In genomic region chr7:157881062-157881771, GRCh38 we compare ENCODE assay signal across 17 cellular contexts.
DNase-seq lines count a peak whose midpoint lies in the region; ATAC-seq lines count a peak whose summit lies in the region.
"Had no signal": no experiment of that assay in that cellular context is flagged by ENCODE, and none has a peak within 500 bp of the region (broad histone marks: within the 10 kb centered on the region; RNA-seq: fewer than 3 reads in every experiment).

No MANE protein-coding gene starts in this region.

- no peaks in the 10 kb centered on the region for H3K4me1 Mint-ChIP-seq in activated naive CD4-positive, alpha-beta T cell treated with anti-CD3 and anti-CD28 coated beads for 36 hours (ENCODE audit: low read depth)
- H3K4me1 Mint-ChIP-seq in stimulated activated memory B cell treated with anti-CD40 and anti-IgM and Interleukin-4, amounts not matched to agents 10 μg/mL and 1 μg/mL and 100 μg/mL, for 72 hours, result no peaks in the 10 kb centered on the region

- H3K9me3 Mint-ChIP-seq in activated naive CD4-positive, alpha-beta T cell treated with anti-CD3 and anti-CD28 coated beads for 36 hours, result peaks cover 14% of the 10 kb centered on the region
- peaks cover 6 to 8% of the 10 kb centered on the region in 2 donors for H3K9me3 Mint-ChIP-seq in activated naive CD4-positive, alpha-beta T cell treated with anti-CD3 and anti-CD28 coated beads, Interleukin-2, amount 50 U/mL, for 72 hours
- peaks cover 10% of the 10 kb centered on the region for H3K9me3 Mint-ChIP-seq in stimulated activated memory B cell treated with anti-CD40 and anti-IgM and Interleukin-4, amounts not matched to agents 10 μg/mL and 1 μg/mL and 100 μg/mL, for 72 hours

- DNase-seq in activated naive CD4-positive, alpha-beta T cell treated with anti-CD3 and anti-CD28 coated beads for 36 hours, result peak; percentile 48
- DNase-seq in activated naive CD4-positive, alpha-beta T cell treated with Interleukin-2 at 50 U/mL for 16 hours, result no peak
- DNase-seq in HT1080 (ENCODE audit: low read depth) (peak; percentile 34), NCI-H2081 treated with DMSO at 0.1 percent for 48 hours (lab: John Stamatoyannopoulos, UW) (no peak)
- no peak for DNase-seq in activated naive CD4-positive, alpha-beta T cell treated with anti-CD3 and anti-CD28 coated beads, Interleukin-2, amount 50 U/mL, for 72 hours (ENCODE audit: low spot score in 2 of 2)
- no peak for DNase-seq in stimulated activated naive CD8-positive, alpha-beta T cell treated with anti-CD3 and anti-CD28 coated beads, Interleukin-15, Interleukin-2, amounts not matched to agents 100 U/mL and 50 U/mL, for 24 hours
- DNase-seq: activated CD4-positive, alpha-beta T cell treated with anti-CD3 and anti-CD28 coated beads, Interleukin-2, amount 50 U/mL, for 4 hours; DMS79; GF-D8; KBM-7; MG63; mucosa of descending colon; NCI-H510A; right cardiac atrium had no signal

- peak overlapping the region; percentile 57 for H3K27ac Mint-ChIP-seq in activated naive CD4-positive, alpha-beta T cell treated with anti-CD3 and anti-CD28 coated beads for 36 hours
- peak overlapping the region in 1 of 2 donors; percentile 81 for H3K27ac Mint-ChIP-seq in activated naive CD4-positive, alpha-beta T cell treated with anti-CD3 and anti-CD28 coated beads, Interleukin-2, amount 50 U/mL, for 72 hours
- no peak overlapping the region for H3K27ac Mint-ChIP-seq in stimulated activated memory B cell treated with anti-CD40 and anti-IgM and Interleukin-4, amounts not matched to agents 10 μg/mL and 1 μg/mL and 100 μg/mL, for 72 hours
- H3K27ac Mint-ChIP-seq: T-helper 2 cell treated with Interferon-gamma antibody and Interleukin-4, amounts not matched to agents 5 μg/mL and 100 μg/mL, for 36 hours had no signal

- intact Hi-C loops in activated naive CD4-positive, alpha-beta T cell treated with anti-CD3 and anti-CD28 coated beads for 36 hours (cut with micrococcal nuclease), result loop anchor here (1.0 kb wide), 2 partner anchors 52 to 54 kb away; no protein-coding TSS in a partner anchor

- no peak overlapping the region for H3K4me3 Mint-ChIP-seq in activated naive CD4-positive, alpha-beta T cell treated with anti-CD3 and anti-CD28 coated beads for 36 hours
- H3K4me3 Mint-ChIP-seq in stimulated activated memory B cell treated with anti-CD40 and anti-IgM and Interleukin-4, amounts not matched to agents 10 μg/mL and 1 μg/mL and 100 μg/mL, for 72 hours, result no peak overlapping the region
- H3K4me3 Mint-ChIP-seq: brain; T-helper 2 cell treated with Interferon-gamma antibody and Interleukin-4, amounts not matched to agents 5 μg/mL and 100 μg/mL, for 36 hours had no signal

- no peaks in the 10 kb centered on the region for H3K27me3 Mint-ChIP-seq in activated naive CD4-positive, alpha-beta T cell treated with anti-CD3 and anti-CD28 coated beads for 36 hours (ENCODE audit: low read depth)
- H3K27me3 Mint-ChIP-seq in stimulated activated memory B cell treated with anti-CD40 and anti-IgM and Interleukin-4, amounts not matched to agents 10 μg/mL and 1 μg/mL and 100 μg/mL, for 72 hours, result peaks cover 6% of the 10 kb centered on the region

- peak; percentile 83 to 94 for ATAC-seq in activated naive CD4-positive, alpha-beta T cell treated with anti-CD3 and anti-CD28 coated beads, Interleukin-2, amount 50 U/mL, for 72 hours
- peak; percentile 26 for ATAC-seq in stimulated activated naive CD8-positive, alpha-beta T cell treated with anti-CD3 and anti-CD28 coated beads, Interleukin-15, Interleukin-2, amounts not matched to agents 100 U/mL and 50 U/mL, for 24 hours
- ATAC-seq in stimulated activated memory B cell treated with anti-CD40 and anti-IgM and Interleukin-4, amounts not matched to agents 10 μg/mL and 1 μg/mL and 100 μg/mL, for 72 hours, result no peak
- ATAC-seq: mucosa of descending colon, right cardiac atrium had no signal

- CTCF ChIA-PET in activated naive CD4-positive, alpha-beta T cell treated with anti-CD3 and anti-CD28 coated beads for 36 hours (lab: Charles Lee), result no interaction called here

- H3K36me3 Mint-ChIP-seq in activated naive CD4-positive, alpha-beta T cell treated with anti-CD3 and anti-CD28 coated beads for 36 hours (ENCODE audit: low read depth), result peaks cover 12% of the 10 kb centered on the region
- peaks cover 7 to 15% of the 10 kb centered on the region in 2 donors for H3K36me3 Mint-ChIP-seq in activated naive CD4-positive, alpha-beta T cell treated with anti-CD3 and anti-CD28 coated beads, Interleukin-2, amount 50 U/mL, for 72 hours
- H3K36me3 Mint-ChIP-seq in stimulated activated memory B cell treated with anti-CD40 and anti-IgM and Interleukin-4, amounts not matched to agents 10 μg/mL and 1 μg/mL and 100 μg/mL, for 72 hours, result no peaks in the 10 kb centered on the region

Comparison
In these comparisons a context has a peak if more than half of its experiments do, and no peak if none do; other contexts are left out.
1. DNase-seq: peak in activated naive CD4-positive, alpha-beta T cell treated with anti-CD3 and anti-CD28 coated beads for 36 hours (single experiment) and HT1080 (single experiment); none in activated naive CD4-positive, alpha-beta T cell treated with Interleukin-2 at 50 U/mL for 16 hours (single experiment), activated naive CD4-positive, alpha-beta T cell treated with anti-CD3 and anti-CD28 coated beads, Interleukin-2, amount 50 U/mL, for 72 hours (0 of 2), stimulated activated naive CD8-positive, alpha-beta T cell treated with anti-CD3 and anti-CD28 coated beads, Interleukin-15, Interleukin-2, amounts not matched to agents 100 U/mL and 50 U/mL, for 24 hours (single experiment) and NCI-H2081 treated with DMSO at 0.1 percent for 48 hours (single experiment).